Comparison of ENCODE assay signal across 1 cellular context in genomic region chr3:8576841-8577553, GRCh38.
TF ChIP-seq lines count a peak whose summit lies in the region.

No MANE protein-coding gene starts in this region.

TF ChIP-seq in K562, 482 proteins besides CTCF, POLR2A, EP300 and RAD21 (continued from another document):
- TF ChIP-seq ZBTB40 (IDR thresholded peaks at IDR 0.05) (peak; percentile 84), ZBTB40 (CRISPR knock-in tag; IDR thresholded peaks at IDR 0.05) (no peak), ARHGAP35 (IDR thresholded peaks at IDR 0.05; ENCODE audit: partially characterized antibody) (no peak)
